5 cellular contexts compared by ENCODE assay signal in genomic region chr11:134284349-134284748, GRCh38. TPM values are rescaled to one million over a fixed set of nuclear protein-coding genes. Genes with fewer than 3 reads are reported as not detected.
"Had no signal": no experiment of that assay in that cellular context is flagged by ENCODE, and none has a peak within 500 bp of the region (broad histone marks: within the 10 kb centered on the region; RNA-seq: fewer than 3 reads in every experiment).

No MANE protein-coding gene starts in this region.

RNA-seq across cellular contexts. Expression of gene GLB1L3, which starts 8.2 kb away (rescaled TPM):
- total RNA-seq: aorta, ascending aorta, cardiac muscle cell, cardiac septum, chondrocyte had no signal
